8 cellular contexts compared by ENCODE assay signal in genomic region chr16:3188925-3189825, GRCh38. TPM values are rescaled to one million over a fixed set of nuclear protein-coding genes. Genes with fewer than 3 reads are reported as not detected.
DNase-seq lines count a peak whose midpoint lies in the region; TF ChIP-seq lines count a peak whose summit lies in the region.

No MANE protein-coding gene starts in this region.

- H3K27me3 Mint-ChIP-seq in progenitor cell of endocrine pancreas, result peaks cover 79% of the 10 kb centered on the region

- H3K4me3 Mint-ChIP-seq in progenitor cell of endocrine pancreas (ENCODE audit: low read depth), result peak overlapping the region; percentile 72

- H3K9me3 Mint-ChIP-seq in progenitor cell of endocrine pancreas (ENCODE audit: low read depth), result no peaks in the 10 kb centered on the region

- peak; percentile 95 for DNase-seq in DMS 273 (lab: John Stamatoyannopoulos, UW; ENCODE audit: unreplicated experiment)
- peak; percentile 78 for DNase-seq in HK-2 (ENCODE audit: unreplicated experiment)
- no peak for DNase-seq in epithelial cell of prostate (ENCODE audit: low read depth, low spot score)
- no peak for DNase-seq in progenitor cell of endocrine pancreas (ENCODE audit: low spot score, unreplicated experiment)
- DNase-seq in substantia nigra (lab: John Stamatoyannopoulos, UW), result no peak
- no peak for DNase-seq in cerebellum (ENCODE audit: low spot score)
- DNase-seq in NCI-H2029 treated with DMSO at 0.1 percent for 48 hours (lab: John Stamatoyannopoulos, UW), result no peak

- H3K27ac ChIP-seq in epithelial cell of prostate (peak overlapping the region; percentile 63), substantia nigra (ENCODE audit: low read depth, low read length, poor library complexity, severe bottlenecking) (no peak overlapping the region)

- no peak for TF ChIP-seq CTCF in WI38 (IDR thresholded peaks at IDR 0.05; ENCODE audit: low read depth, low read length)
- TF ChIP-seq CTCF in progenitor cell of endocrine pancreas (IDR thresholded peaks at IDR 0.05; ENCODE audit: unreplicated experiment), result no peak

- H3K4me1 Mint-ChIP-seq in progenitor cell of endocrine pancreas (ENCODE audit: low read depth), result peaks cover 5% of the 10 kb centered on the region

- H3K36me3 Mint-ChIP-seq in progenitor cell of endocrine pancreas (ENCODE audit: insufficient read depth), result no peaks in the 10 kb centered on the region

- peak overlapping the region; percentile 69 for H3K4me3 ChIP-seq in WI38 (ENCODE audit: low read depth, low read length)

- H3K27ac Mint-ChIP-seq in progenitor cell of endocrine pancreas, result peak overlapping the region; percentile 33

RNA-seq across cellular contexts. Expression of gene OR1F1, which starts 1.2 kb away (rescaled TPM):
- total RNA-seq in progenitor cell of endocrine pancreas (not detected in 2 replicates), cerebellum (1.1 TPM)

RNA-seq across cellular contexts. Expression of gene ZNF200, which starts 45.8 kb away (rescaled TPM):
- 11.2 and 11.9 TPM in 2 replicates for total RNA-seq in progenitor cell of endocrine pancreas
- 12.7 TPM for total RNA-seq in cerebellum

RNA-seq across cellular contexts. Expression of gene ZNF213, which starts 54.3 kb away (rescaled TPM):
- 13.1 and 13.4 TPM in 2 replicates for total RNA-seq in progenitor cell of endocrine pancreas
- total RNA-seq in cerebellum, result 6.4 TPM

Comparison
In these comparisons a context has a peak if more than half of its experiments do, and no peak if none do; other contexts are left out.
1. DNase-seq: peak in DMS 273 (single experiment) and HK-2 (single experiment); none in epithelial cell of prostate (single experiment), progenitor cell of endocrine pancreas (single experiment), substantia nigra (0 of 49), cerebellum (single experiment) and NCI-H2029 treated with DMSO at 0.1 percent for 48 hours (single experiment).